ENCODE assay signal across 13 cellular contexts in the genomic region with DNA sequence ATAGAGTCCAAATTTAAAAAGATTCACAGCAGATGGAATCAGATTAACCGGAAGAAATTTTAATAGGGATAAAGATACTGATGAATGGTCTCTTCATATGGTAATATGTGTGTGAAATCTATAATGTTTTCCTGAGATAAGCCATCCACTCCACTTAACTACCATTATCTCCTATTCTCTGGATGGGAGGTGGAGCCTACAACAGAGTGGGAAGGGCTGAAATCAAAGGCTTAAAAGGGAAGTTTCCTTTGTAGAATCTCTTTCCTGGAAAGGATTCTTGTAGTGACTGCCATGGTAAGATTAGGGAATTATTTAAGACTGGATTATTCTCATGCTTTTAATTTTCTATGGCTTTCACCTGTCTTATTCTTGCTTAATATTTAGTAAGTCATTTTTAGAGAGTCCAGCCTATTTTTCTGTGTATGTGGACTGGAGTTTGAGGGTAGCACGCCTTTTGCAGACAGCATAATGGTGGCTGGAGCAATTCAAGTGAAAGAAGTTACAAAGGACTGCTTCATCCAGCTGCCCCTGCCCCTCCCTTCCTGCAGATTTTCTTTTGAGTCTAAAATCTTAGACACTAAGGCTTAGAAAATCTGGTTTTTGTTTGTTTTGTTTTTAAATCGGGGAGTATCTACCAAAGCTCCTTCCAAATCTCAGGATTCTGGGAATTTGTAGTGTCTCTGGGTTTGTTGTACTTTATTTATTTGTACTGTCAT. TPM values are rescaled to one million over a fixed set of nuclear protein-coding genes. Genes with fewer than 3 reads are reported as not detected.
DNase-seq lines count a peak whose midpoint lies in the region; ATAC-seq and TF ChIP-seq lines count a peak whose summit lies in the region.
"Had no signal": no experiment of that assay in that cellular context is flagged by ENCODE, and none has a peak within 500 bp of the region (broad histone marks: within the 10 kb centered on the region; RNA-seq: fewer than 3 reads in every experiment).

No MANE protein-coding gene starts in this region.

- H3K9me3 Mint-ChIP-seq in activated CD4-positive, alpha-beta memory T cell treated with anti-CD3 and anti-CD28 coated beads, Interleukin-2, amount 10 ng/mL, durations not matched to agents 7 days and 5 days, result no peaks in the 10 kb centered on the region
- H3K9me3 Mint-ChIP-seq in progenitor cell of endocrine pancreas (ENCODE audit: low read depth) (no peaks in the 10 kb centered on the region), Caco-2 (ENCODE audit: unreplicated experiment) (no peaks in the 10 kb centered on the region)
- H3K9me3 Mint-ChIP-seq: activated T-helper 1 cell treated with anti-CD3 and anti-CD28 coated beads, Interleukin-12 subunit alpha, Interleukin-12 subunit beta, Interleukin-2, Interleukin-4 antibody, amounts not matched to agents 30 ng/mL and 10 ng/mL and 1 ng/mL, durations not matched to agents 14 hours and 24 hours and 36 hours; dendritic cell treated with granulocyte-macrophage colony-stimulating factor and Interleukin-4, amounts not matched to agents 40 ng/mL and 50 ng/mL, for 4 days had no signal

- DNase-seq in D341Med (ENCODE audit: low spot score), result peak; percentile 56
- DNase-seq in activated CD4-positive, alpha-beta memory T cell treated with anti-CD3 and anti-CD28 coated beads, Interleukin-2, amount 10 ng/mL, durations not matched to agents 7 days and 5 days, result no peak
- DNase-seq in progenitor cell of endocrine pancreas (ENCODE audit: low spot score, unreplicated experiment), result no peak
- DNase-seq in Caco-2, result no peak
- no peak for DNase-seq in posterior cingulate gyrus
- no peak for DNase-seq in stimulated activated CD4-positive, alpha-beta T cell treated with anti-CD3 and anti-CD28 coated beads, Interleukin-4, amount 100 ng/mL, for 1 hour
- DNase-seq: NCI-H1694 treated with DMSO at 0.1 percent for 48 hours had no signal

- H3K36me3 Mint-ChIP-seq in activated CD4-positive, alpha-beta memory T cell treated with anti-CD3 and anti-CD28 coated beads, Interleukin-2, amount 10 ng/mL, durations not matched to agents 7 days and 5 days (ENCODE audit: low read depth), result peaks cover 61% of the 10 kb centered on the region
- H3K36me3 Mint-ChIP-seq in progenitor cell of endocrine pancreas (ENCODE audit: insufficient read depth), result peaks cover 14% of the 10 kb centered on the region
- peaks cover 95% of the 10 kb centered on the region for H3K36me3 Mint-ChIP-seq in Caco-2 (ENCODE audit: insufficient read depth, unreplicated experiment)

- no TSS peak for BruUV-seq in Caco-2 (replicated peaks; lab: Mats Ljungman, UMichigan)

- H3K4me3 Mint-ChIP-seq in activated CD4-positive, alpha-beta memory T cell treated with anti-CD3 and anti-CD28 coated beads, Interleukin-2, amount 10 ng/mL, durations not matched to agents 7 days and 5 days, result no peak overlapping the region
- no peak overlapping the region for H3K4me3 Mint-ChIP-seq in progenitor cell of endocrine pancreas (ENCODE audit: low read depth)
- H3K4me3 Mint-ChIP-seq in Caco-2 (ENCODE audit: unreplicated experiment), result no peak overlapping the region
- H3K4me3 Mint-ChIP-seq: activated T-helper 1 cell treated with anti-CD3 and anti-CD28 coated beads, Interleukin-12 subunit alpha, Interleukin-12 subunit beta, Interleukin-2, Interleukin-4 antibody, amounts not matched to agents 30 ng/mL and 10 ng/mL and 1 ng/mL, durations not matched to agents 14 hours and 24 hours and 36 hours; dendritic cell treated with granulocyte-macrophage colony-stimulating factor and Interleukin-4, amounts not matched to agents 40 ng/mL and 50 ng/mL, for 4 days had no signal

- H3K4me1 ChIP-seq in Caco-2, result no peaks in the 10 kb centered on the region

- TF ChIP-seq CTCF in progenitor cell of endocrine pancreas (IDR thresholded peaks at IDR 0.05; ENCODE audit: unreplicated experiment) (no peak), Caco-2 (IDR thresholded peaks at IDR 0.05; ENCODE audit: insufficient read depth in 1 of 2, low read depth in 1 of 2, low read length in 1 of 2, severe bottlenecking in 1 of 2, unreplicated experiment in 1 of 2) (no peak)

- ATAC-seq in HG03280 (IDR thresholded peaks at IDR 0.05; ENCODE audit: unreplicated experiment), result no peak

- peak overlapping the region; percentile 16 for H3K27ac Mint-ChIP-seq in activated CD4-positive, alpha-beta memory T cell treated with anti-CD3 and anti-CD28 coated beads, Interleukin-2, amount 10 ng/mL, durations not matched to agents 7 days and 5 days
- H3K27ac Mint-ChIP-seq in progenitor cell of endocrine pancreas (peak overlapping the region; percentile 33), Caco-2 (ENCODE audit: unreplicated experiment) (no peak overlapping the region)
- H3K27ac Mint-ChIP-seq: activated T-helper 1 cell treated with anti-CD3 and anti-CD28 coated beads, Interleukin-12 subunit alpha, Interleukin-12 subunit beta, Interleukin-2, Interleukin-4 antibody, amounts not matched to agents 30 ng/mL and 10 ng/mL and 1 ng/mL, durations not matched to agents 14 hours and 24 hours and 36 hours had no signal

- H3K27me3 Mint-ChIP-seq in activated CD4-positive, alpha-beta memory T cell treated with anti-CD3 and anti-CD28 coated beads, Interleukin-2, amount 10 ng/mL, durations not matched to agents 7 days and 5 days, result no peaks in the 10 kb centered on the region
- no peaks in the 10 kb centered on the region for H3K27me3 Mint-ChIP-seq in progenitor cell of endocrine pancreas
- H3K27me3 Mint-ChIP-seq in Caco-2 (ENCODE audit: insufficient read depth, unreplicated experiment), result no peaks in the 10 kb centered on the region
- H3K27me3 Mint-ChIP-seq: dendritic cell treated with granulocyte-macrophage colony-stimulating factor and Interleukin-4, amounts not matched to agents 40 ng/mL and 50 ng/mL, for 4 days had no signal

- peaks cover 12% of the 10 kb centered on the region; the same call in 1 of the 2 replicates for H3K36me3 ChIP-seq in Caco-2 (ENCODE audit: control insufficient read depth, insufficient read depth, low read length)

- H3K4me1 Mint-ChIP-seq in activated CD4-positive, alpha-beta memory T cell treated with anti-CD3 and anti-CD28 coated beads, Interleukin-2, amount 10 ng/mL, durations not matched to agents 7 days and 5 days, result peaks cover 63% of the 10 kb centered on the region
- peaks cover 2% of the 10 kb centered on the region for H3K4me1 Mint-ChIP-seq in progenitor cell of endocrine pancreas (ENCODE audit: low read depth)
- H3K4me1 Mint-ChIP-seq in Caco-2 (ENCODE audit: low read depth, unreplicated experiment), result no peaks in the 10 kb centered on the region

- H3K4me3 ChIP-seq in iPS-11a (ENCODE audit: low read depth, low read length), result peak overlapping the region; percentile 18
- no peak overlapping the region for H3K4me3 ChIP-seq in Caco-2 (ENCODE audit: low read depth, low read length)

- CTCF ChIA-PET in activated CD4-positive, alpha-beta memory T cell treated with anti-CD3 and anti-CD28 coated beads, Interleukin-2, amount 10 ng/mL, durations not matched to agents 7 days and 5 days (lab: Charles Lee), result interaction anchor here (0.8 kb wide), 1 partner anchor 37 kb away, joined by 3 read pairs; no protein-coding TSS in a partner anchor
- CTCF ChIA-PET in Caco-2 (lab: Charles Lee), result interaction anchor here (0.7 kb wide), 1 partner anchor 324 kb away, joined by 3 read pairs; no protein-coding TSS in a partner anchor

- no peaks in the 10 kb centered on the region for H3K9me3 ChIP-seq in Caco-2

- intact Hi-C loops in Caco-2 (cut with micrococcal nuclease; ENCODE audit: unreplicated experiment), result no loop called here
- intact Hi-C loops in posterior cingulate gyrus (cut with DNase I), result no loop called here

- POLR2A ChIA-PET in activated CD4-positive, alpha-beta memory T cell treated with anti-CD3 and anti-CD28 coated beads, Interleukin-2, amount 10 ng/mL, durations not matched to agents 7 days and 5 days (lab: Charles Lee), result interaction anchor here (0.6 to 4.4 kb wide), 4 partner anchors 14 to 107 kb away, joined by 3 to 24 read pairs (median 10); a partner anchor contains a TSS
- POLR2A ChIA-PET in Caco-2 (lab: Charles Lee), result no interaction called here

- no peaks in the 10 kb centered on the region for H3K27me3 ChIP-seq in Caco-2 (replicated peaks; ENCODE audit: control insufficient read depth, insufficient read depth, low read length)

RNA-seq across cellular contexts. Expression of a gene that starts 26.5 kb away (rescaled TPM):
- total RNA-seq in activated CD4-positive, alpha-beta memory T cell treated with anti-CD3 and anti-CD28 coated beads, Interleukin-2, amount 10 ng/mL, durations not matched to agents 7 days and 5 days, result 10 to 100 TPM; 79.8 to 80.2 TPM
- total RNA-seq in progenitor cell of endocrine pancreas, result 67.9 and 72.0 TPM in 2 replicates
- 131 and 137 TPM in 2 replicates for total RNA-seq in Caco-2 (2022)

RNA-seq across cellular contexts. Expression of a gene that starts 32.9 kb away (rescaled TPM):
- not detected for total RNA-seq in activated CD4-positive, alpha-beta memory T cell treated with anti-CD3 and anti-CD28 coated beads, Interleukin-2, amount 10 ng/mL, durations not matched to agents 7 days and 5 days
- total RNA-seq in progenitor cell of endocrine pancreas (not detected in 2 replicates), Caco-2 (2022) (10.8 and 17.1 TPM in 2 replicates)
- total RNA-seq: activated T-helper 1 cell treated with anti-CD3 and anti-CD28 coated beads, Interleukin-12 subunit alpha, Interleukin-12 subunit beta, Interleukin-2, Interleukin-4 antibody, amounts not matched to agents 30 ng/mL and 10 ng/mL and 1 ng/mL, durations not matched to agents 14 hours and 24 hours and 36 hours; HT1080; posterior vena cava had no signal

RNA-seq across cellular contexts. Expression of a gene that starts 51.0 kb away (rescaled TPM):
- total RNA-seq in activated CD4-positive, alpha-beta memory T cell treated with anti-CD3 and anti-CD28 coated beads, Interleukin-2, amount 10 ng/mL, durations not matched to agents 7 days and 5 days, result 10 to 100 TPM; 61.0 to 62.0 TPM
- total RNA-seq in progenitor cell of endocrine pancreas, result 19.1 and 20.2 TPM in 2 replicates
- 36.8 and 41.5 TPM in 2 replicates for total RNA-seq in Caco-2 (2022)

Comparison
In these comparisons a context has a peak if more than half of its experiments do, and no peak if none do; other contexts are left out.
1. RNA of a gene that starts 32.9 kb away (total RNA-seq): 10.8 to 17.1 TPM in Caco-2; not detected in activated CD4-positive, alpha-beta memory T cell treated with anti-CD3 and anti-CD28 coated beads, Interleukin-2, amount 10 ng/mL, durations not matched to agents 7 days and 5 days and not detected in progenitor cell of endocrine pancreas; every median in the first group is over 10 times any median in the second.